11 cellular contexts compared by ENCODE assay signal in genomic region chr3:186307594-186307993, GRCh38. TPM values are rescaled to one million over a fixed set of nuclear protein-coding genes. Genes with fewer than 3 reads are reported as not detected.
DNase-seq lines count a peak whose midpoint lies in the region; ATAC-seq and TF ChIP-seq lines count a peak whose summit lies in the region.
"Had no signal": no experiment of that assay in that cellular context is flagged by ENCODE, and none has a peak within 500 bp of the region (broad histone marks: within the 10 kb centered on the region; RNA-seq: fewer than 3 reads in every experiment).

No MANE protein-coding gene starts in this region.

- H3K4me3 ChIP-seq in fibroblast of mammary gland (ENCODE audit: control insufficient read depth, low read depth, low read length) (no peak overlapping the region), heart right ventricle (no peak overlapping the region), aorta (ENCODE audit: low read length in 2 of 2) (no peak overlapping the region)

- H3K27me3 ChIP-seq in heart right ventricle: no peaks in the 10 kb centered on the region
- H3K27me3 ChIP-seq in aorta (ENCODE audit: control insufficient read depth in 1 of 2, insufficient read depth in 2 of 2, low read length in 1 of 2): no peaks in the 10 kb centered on the region

- peak; percentile 52 for DNase-seq in A172 (ENCODE audit: low spot score)
- peak; percentile 37 for DNase-seq in GM13977 (ENCODE audit: low spot score)
- DNase-seq in RPMI7951 (ENCODE audit: low read depth): peak; percentile 50
- peak; percentile 60 for DNase-seq in fibroblast of mammary gland (ENCODE audit: low read depth)
- DNase-seq in NCI-H510A treated with DMSO at 0.1 percent for 48 hours (lab: John Stamatoyannopoulos, UW): no peak
- no peak for DNase-seq in heart right ventricle
- no peak for DNase-seq in aorta
- DNase-seq in NCI-H510A (lab: John Stamatoyannopoulos, UW): no peak
- DNase-seq: NCI-H2081 had no signal

- H3K36me3 ChIP-seq in heart right ventricle (peaks cover 0 to 39% (median 8%) of the 10 kb centered on the region in 9 donors), aorta (ENCODE audit: control insufficient read depth in 1 of 2, insufficient read depth in 2 of 2, low read length in 1 of 2) (peaks cover 0 to 10% of the 10 kb centered on the region in 2 donors)

- H3K27ac ChIP-seq in heart right ventricle (no peak overlapping the region), aorta (ENCODE audit: low read depth in 1 of 2, low read length in 2 of 2) (no peak overlapping the region)

- TF ChIP-seq CTCF in GM13977 (IDR thresholded peaks at IDR 0.05; ENCODE audit: extremely low read depth, insufficient read depth, missing control alignments): no peak
- TF ChIP-seq CTCF in fibroblast of mammary gland (conservative IDR thresholded peaks at IDR 0.05; ENCODE audit: control insufficient read depth, insufficient read depth, low read depth, low read length): no peak
- TF ChIP-seq CTCF in heart right ventricle (IDR thresholded peaks at IDR 0.05): no peak

- intact Hi-C loops in heart right ventricle (cut with DNase I): no loop called here
- intact Hi-C loops in aorta (cut with DNase I): no loop called here

- H3K9me3 ChIP-seq in heart right ventricle: no peaks in the 10 kb centered on the region
- H3K9me3 ChIP-seq in aorta (ENCODE audit: control insufficient read depth, low read length): no peaks in the 10 kb centered on the region

- 36 to 50% methylated on average over 1 of the region's 1 CpG for WGBS in heart right ventricle, 2 donors
- 53 to 57% methylated on average over 1 of the region's 1 CpG for WGBS in aorta, 2 donors

- in situ Hi-C loops in GM13977 (cut with MboI; ENCODE audit: low pct_unique_long_range_greater_than_20kb, low sequenced_read_pairs, unreplicated experiment): no loop called here

- H3K4me1 ChIP-seq in heart right ventricle: peaks cover 0 to 5% (median 0%) of the 10 kb centered on the region in 9 donors
- H3K4me1 ChIP-seq in aorta (ENCODE audit: control insufficient read depth in 1 of 2, insufficient read depth in 2 of 2, low read length in 2 of 2): no peaks in the 10 kb centered on the region

- ATAC-seq in heart right ventricle: no peak
- no peak for ATAC-seq in aorta (ENCODE audit: low FRiP score)
- ATAC-seq: activated T-helper 17 cell treated with anti-CD3 and anti-CD28 coated beads, Interleukin-2, amount 50 U/mL, for 72 hours; T-cell had no signal

RNA-seq across cellular contexts. Expression of gene DGKG, which starts 54.4 kb away (rescaled TPM):
- 10.1 and 12.0 TPM in 2 replicates for total RNA-seq in A172 (2014; rRNA removed; shearing (Covaris generic))
- 15.3 and 17.3 TPM in 2 replicates for total RNA-seq in RPMI7951 (2014; rRNA removed; shearing (Covaris generic))
- total RNA-seq in heart right ventricle (10 to 100 TPM; 14.6 to 75.7 (median 45.4) TPM), aorta (10 to 100 TPM; 12.8 to 37.1 TPM)
- polyA plus RNA-seq in heart right ventricle (10 to 100 TPM in 1 of 2 donors, 1 to 10 TPM in 1; 7.2 to 12.3 TPM), aorta (1 to 10 TPM in 1 of 2 donors, under 1 TPM in 1; 0.95 to 1.9 TPM)

Comparison
In these comparisons a context has a peak if more than half of its experiments do, and no peak if none do; other contexts are left out.
1. DNase-seq: peak in A172 (single experiment), GM13977 (single experiment), RPMI7951 (single experiment) and fibroblast of mammary gland (single experiment); none in NCI-H510A treated with DMSO at 0.1 percent for 48 hours (single experiment), heart right ventricle (0 of 2), aorta (0 of 2) and NCI-H510A (single experiment).